24 cellular contexts compared by ENCODE assay signal in the genomic region with DNA sequence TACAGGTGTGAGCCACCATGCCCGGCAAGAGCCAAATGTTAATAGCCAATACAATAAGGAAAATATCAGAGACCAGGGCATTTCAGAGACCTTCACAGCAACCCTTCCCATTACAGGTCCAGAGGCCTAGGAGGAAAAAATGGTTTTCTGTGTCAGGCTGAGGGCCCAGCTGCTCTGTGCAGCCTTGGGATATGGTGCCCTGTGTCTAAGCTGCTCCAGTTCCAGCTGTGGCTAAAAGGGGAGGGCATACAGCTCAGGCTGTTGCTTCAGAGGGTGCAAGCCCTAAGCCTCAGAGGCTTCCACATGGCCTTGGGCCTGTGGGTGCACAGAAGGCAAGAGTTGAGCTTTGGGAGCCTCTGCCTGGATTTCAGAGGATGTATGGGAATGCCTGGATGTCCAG. TPM values are rescaled to one million over a fixed set of nuclear protein-coding genes. Genes with fewer than 3 reads are reported as not detected.
DNase-seq lines count a peak whose midpoint lies in the region; ATAC-seq, FAIRE-seq and TF ChIP-seq lines count a peak whose summit lies in the region.
"Had no signal": no experiment of that assay in that cellular context is flagged by ENCODE, and none has a peak within 500 bp of the region (broad histone marks: within the 10 kb centered on the region; RNA-seq: fewer than 3 reads in every experiment).

No MANE protein-coding gene starts in this region.

- no peak for TF ChIP-seq CTCF in bronchial epithelial cell (IDR thresholded peaks at IDR 0.05; ENCODE audit: insufficient read depth, low read length, severe bottlenecking)

- no peak overlapping the region for H3K4me2 ChIP-seq in mesendoderm (ENCODE audit: low read length)

- H3K4ac ChIP-seq in mesendoderm (ENCODE audit: low read depth, low read length) = no peak overlapping the region

- no peak overlapping the region for H3K23ac ChIP-seq in mesendoderm (ENCODE audit: low read length)

- intact Hi-C loops in left ventricle myocardium superior (cut with micrococcal nuclease) = no loop called here

- no CpG with 5 or more reads among the region's 1 CpG for WGBS in mesendoderm (ENCODE audit: extremely low coverage, insufficient coverage, low lambda C conversion rate)

- no peak overlapping the region for H3K9ac ChIP-seq in mesendoderm (ENCODE audit: low read length)

- H2BK5ac ChIP-seq in mesendoderm (ENCODE audit: low read length) = no peak overlapping the region

- no peak overlapping the region for H3K4me3 ChIP-seq in bronchial epithelial cell (ENCODE audit: low read depth, low read length)
- no peak overlapping the region for H3K4me3 ChIP-seq in mesendoderm (ENCODE audit: low read length)

- no peak overlapping the region for H3K18ac ChIP-seq in mesendoderm (ENCODE audit: low read length)

- no peak overlapping the region for H2BK120ac ChIP-seq in mesendoderm (ENCODE audit: low read depth, low read length)

- DNase-seq in DMS53 (lab: John Stamatoyannopoulos, UW) (peak; percentile 17), DMS53 treated with DMSO at 0.1 percent for 48 hours (lab: John Stamatoyannopoulos, UW; ENCODE audit: unreplicated experiment) (no peak), bronchial epithelial cell (ENCODE audit: low read depth) (no peak), mesendoderm (peak; percentile 10), left ventricle myocardium superior (no peak), HK-2 (ENCODE audit: unreplicated experiment) (no peak)
- DNase-seq: ACHN; AML-193; BE2C; C1 segment of cervical spinal cord; Caco-2; CD8-positive, alpha-beta T cell; DMS153; DMS79 treated with DMSO at 0.1 percent for 48 hours; GF-D8; GOT3; H7; HCEC 1CT had no signal

- H3K27me3 ChIP-seq in bronchial epithelial cell (ENCODE audit: control insufficient read depth, insufficient read depth, low read length) (no peaks in the 10 kb centered on the region), mesendoderm (ENCODE audit: insufficient read depth, low read length, poor library complexity) (no peaks in the 10 kb centered on the region)
- H3K27me3 ChIP-seq: BE2C had no signal

- no peaks in the 10 kb centered on the region for H3K4me1 ChIP-seq in mesendoderm (ENCODE audit: control insufficient read depth, low read depth, low read length)
- H3K4me1 ChIP-seq: BE2C, Caco-2 had no signal

- H2AK5ac ChIP-seq in mesendoderm (ENCODE audit: low read length) = no peak overlapping the region

- ATAC-seq in left ventricle myocardium superior = no peak
- ATAC-seq: CD8-positive, alpha-beta T cell had no signal

- no peaks in the 10 kb centered on the region for H3K79me1 ChIP-seq in mesendoderm (ENCODE audit: low read length)

- H4K8ac ChIP-seq in mesendoderm (ENCODE audit: low read depth, low read length) = no peak overlapping the region

- H3K56ac ChIP-seq in mesendoderm (ENCODE audit: low read length) = no peak overlapping the region

- H2BK15ac ChIP-seq in mesendoderm (replicated peaks; ENCODE audit: low read depth) = no peak overlapping the region

- H3K79me2 ChIP-seq in mesendoderm (ENCODE audit: control insufficient read depth, insufficient read depth, low read length) = no peaks in the 10 kb centered on the region

- FAIRE-seq in bronchial epithelial cell (lab: Jason Lieb, UNC) = peak; percentile 13
- FAIRE-seq: A204.1, GM12891, GM18507 had no signal

- H4K5ac ChIP-seq in mesendoderm (ENCODE audit: low read length) = no peak overlapping the region

- no peak overlapping the region for H3K27ac ChIP-seq in mesendoderm (ENCODE audit: low read depth, low read length)
- H3K27ac ChIP-seq: 22Rv1 had no signal

- H3K36me3 ChIP-seq in bronchial epithelial cell (ENCODE audit: control insufficient read depth, insufficient read depth, low read length) = no peaks in the 10 kb centered on the region
- H3K36me3 ChIP-seq in mesendoderm (ENCODE audit: control insufficient read depth, insufficient read depth, low read length) = no peaks in the 10 kb centered on the region
- H3K36me3 ChIP-seq: BE2C had no signal

RNA-seq across cellular contexts. Expression of a gene that starts 20.1 kb away (rescaled TPM):
- total RNA-seq in bronchial epithelial cell (not detected in 2 replicates), left ventricle myocardium superior (not detected)
- polyA plus RNA-seq in mesendoderm (2013, experiment 1 of 2) = not detected
- polyA plus RNA-seq in mesendoderm (2013, experiment 2 of 2) = not detected
- total RNA-seq: Caco-2; CD8-positive, alpha-beta T cell; Daoy; G401; H7 had no signal

Comparison
In these comparisons a context has a peak if more than half of its experiments do, and no peak if none do; other contexts are left out.
1. DNase-seq: peak in DMS53 (single experiment) and mesendoderm (single experiment); none in DMS53 treated with DMSO at 0.1 percent for 48 hours (single experiment), bronchial epithelial cell (single experiment), left ventricle myocardium superior (single experiment) and HK-2 (single experiment).